1 cellular context compared by ENCODE assay signal in genomic region chr20:10271470-10272219, GRCh38.
TF ChIP-seq lines count a peak whose summit lies in the region.

No MANE protein-coding gene starts in this region.

TF ChIP-seq in GM23338, 12 proteins besides CTCF, POLR2A, EP300 and RAD21 (continued from another document):
- TF ChIP-seq REST (IDR thresholded peaks at IDR 0.05; ENCODE audit: unreplicated experiment): no peak
TF ChIP-seq in GM23338: peak in this region for 0.
